In genomic region chr3:196115678-196116083, GRCh38 we compare ENCODE assay signal across 1 cellular context.
TF ChIP-seq lines count a peak whose summit lies in the region.

No MANE protein-coding gene starts in this region.

TF ChIP-seq in SK-N-SH treated with all-trans-retinoic acid at 6 μM for 48 hours, 23 proteins besides CTCF, POLR2A, EP300 and RAD21 (continued from another document):
- no peak for TF ChIP-seq TSHZ2 (CRISPR knock-in tag; IDR thresholded peaks at IDR 0.05)
- TF ChIP-seq RARB (CRISPR knock-in tag; IDR thresholded peaks at IDR 0.05), result no peak
- TF ChIP-seq CSRNP3 (CRISPR knock-in tag; IDR thresholded peaks at IDR 0.05), result no peak
- TF ChIP-seq OSR1 (CRISPR knock-in tag; IDR thresholded peaks at IDR 0.05), result no peak
- no peak for TF ChIP-seq PPARA (CRISPR knock-in tag; IDR thresholded peaks at IDR 0.05; ENCODE audit: borderline replicate concordance)
- TF ChIP-seq TCF4 (CRISPR knock-in tag; IDR thresholded peaks at IDR 0.05; ENCODE audit: borderline replicate concordance), result no peak
